Comparison of ENCODE assay signal across 20 cellular contexts in genomic region chr4:26877417-26877816, GRCh38. TPM values are rescaled to one million over a fixed set of nuclear protein-coding genes. Genes with fewer than 3 reads are reported as not detected.
DNase-seq lines count a peak whose midpoint lies in the region; ATAC-seq and TF ChIP-seq lines count a peak whose summit lies in the region.
"Had no signal": no experiment of that assay in that cellular context is flagged by ENCODE, and none has a peak within 500 bp of the region (broad histone marks: within the 10 kb centered on the region; RNA-seq: fewer than 3 reads in every experiment).

No MANE protein-coding gene starts in this region.

- H3K27me3 Mint-ChIP-seq in activated T-cell treated with anti-CD3 and anti-CD28 coated beads, Interleukin-2, amount 50 U/mL, for 72 hours (ENCODE audit: low read depth), result no peaks in the 10 kb centered on the region
- H3K27me3 Mint-ChIP-seq in activated B cell treated with CpG ODN at 0.5 μM for 24 hours (no peaks in the 10 kb centered on the region), MCF 10A (ENCODE audit: insufficient read depth, unreplicated experiment) (no peaks in the 10 kb centered on the region), H9 (ENCODE audit: low read depth) (no peaks in the 10 kb centered on the region)
- no peaks in the 10 kb centered on the region for H3K27me3 Mint-ChIP-seq in stimulated activated memory B cell treated with anti-CD40 and anti-IgM and Interleukin-4, amounts not matched to agents 10 μg/mL and 1 μg/mL and 100 μg/mL, for 72 hours

- H3K9me3 Mint-ChIP-seq in activated T-cell treated with anti-CD3 and anti-CD28 coated beads, Interleukin-2, amount 50 U/mL, for 72 hours, result no peaks in the 10 kb centered on the region
- H3K9me3 Mint-ChIP-seq in activated B cell treated with CpG ODN at 0.5 μM for 24 hours (peaks cover 3% of the 10 kb centered on the region), MCF 10A (ENCODE audit: unreplicated experiment) (no peaks in the 10 kb centered on the region), H9 (peaks cover 0 to 6% of the 10 kb centered on the region in 2 experiments; a peak in 3 of 5 replicates)
- peaks cover 10% of the 10 kb centered on the region for H3K9me3 Mint-ChIP-seq in stimulated activated memory B cell treated with anti-CD40 and anti-IgM and Interleukin-4, amounts not matched to agents 10 μg/mL and 1 μg/mL and 100 μg/mL, for 72 hours

- no peak overlapping the region for H2AK5ac ChIP-seq in H9 (ENCODE audit: insufficient read length, low read length)

- H3K79me2 ChIP-seq in H9 (ENCODE audit: insufficient read depth, low read length), result no peaks in the 10 kb centered on the region; the same call in 1 of the 2 replicates
- H3K79me2 ChIP-seq: parathyroid adenoma had no signal

- H2BK15ac ChIP-seq in H9 (ENCODE audit: low read depth, low read length), result no peak overlapping the region

- H3K9me3 ChIP-seq in effector memory CD4-positive, alpha-beta T cell (ENCODE audit: control insufficient read depth, low read length), result no peaks in the 10 kb centered on the region
- H3K9me3 ChIP-seq in H9 (ENCODE audit: control insufficient read depth, low read depth, low read length), result no peaks in the 10 kb centered on the region

- no peak overlapping the region for H2BK12ac ChIP-seq in H9 (ENCODE audit: insufficient read length, low read depth, low read length)

- H3K4me1 ChIP-seq in effector memory CD4-positive, alpha-beta T cell (ENCODE audit: control insufficient read depth, insufficient read depth, low read length, poor library complexity, severe bottlenecking), result peaks cover 11% of the 10 kb centered on the region
- no peaks in the 10 kb centered on the region for H3K4me1 ChIP-seq in H9 (ENCODE audit: insufficient read depth, low read length)
- H3K4me1 ChIP-seq: foreskin keratinocyte, parathyroid adenoma had no signal

- CTCF ChIA-PET in activated B cell treated with CpG ODN at 0.5 μM for 24 hours (lab: Charles Lee) (no interaction called here), MCF 10A (lab: Yijun Ruan, JAX) (no interaction called here)

- no peaks in the 10 kb centered on the region for H3K79me1 ChIP-seq in H9 (ENCODE audit: insufficient read depth, low read depth, low read length, poor library complexity, severe bottlenecking)

- H3K27ac ChIP-seq in effector memory CD4-positive, alpha-beta T cell (ENCODE audit: insufficient read depth, low read length, poor library complexity, severe bottlenecking), result peak overlapping the region; percentile 61
- H3K27ac ChIP-seq in H9 (ENCODE audit: insufficient read length, low read depth, low read length), result no peak overlapping the region
- H3K27ac ChIP-seq: foreskin keratinocyte, parathyroid adenoma, VCaP had no signal

- no peak overlapping the region for H3K23ac ChIP-seq in H9 (ENCODE audit: insufficient read length, low read depth, low read length)

- peak overlapping the region; percentile 90 for H3K27ac Mint-ChIP-seq in activated T-cell treated with anti-CD3 and anti-CD28 coated beads, Interleukin-2, amount 50 U/mL, for 72 hours
- H3K27ac Mint-ChIP-seq in activated B cell treated with CpG ODN at 0.5 μM for 24 hours (peak overlapping the region; percentile 72), MCF 10A (ENCODE audit: low read depth, unreplicated experiment) (no peak overlapping the region), H9 (no peak overlapping the region; a peak in 1 of 7 replicates)
- peak overlapping the region; percentile 53 for H3K27ac Mint-ChIP-seq in stimulated activated memory B cell treated with anti-CD40 and anti-IgM and Interleukin-4, amounts not matched to agents 10 μg/mL and 1 μg/mL and 100 μg/mL, for 72 hours
- H3K27ac Mint-ChIP-seq: nephron progenitor cell had no signal

- no peaks in the 10 kb centered on the region for H4K20me1 ChIP-seq in H9 (ENCODE audit: control insufficient read depth, insufficient read depth, insufficient read length)

- TF ChIP-seq CTCF in activated B cell treated with CpG ODN at 0.5 μM for 24 hours (IDR thresholded peaks at IDR 0.05) (no peak), MCF 10A (IDR thresholded peaks at IDR 0.05; ENCODE audit: unreplicated experiment) (no peak), H9 (conservative IDR thresholded peaks at IDR 0.05) (no peak)

- no peak overlapping the region for H3K56ac ChIP-seq in H9 (ENCODE audit: insufficient read length, low read depth, low read length)

- no peak overlapping the region for H2BK120ac ChIP-seq in H9 (ENCODE audit: low read depth, low read length, poor library complexity, severe bottlenecking)

- peak in 1 of 2 donors; percentile 24 for DNase-seq in activated T-cell treated with anti-CD3 and anti-CD28 coated beads, Interleukin-2, amount 50 U/mL, for 72 hours
- no peak for DNase-seq in activated T-cell treated with anti-CD3 and anti-CD28 coated beads for 4 hours
- no peak for DNase-seq in activated B cell treated with CpG ODN at 0.5 μM for 24 hours
- no peak for DNase-seq in effector memory CD4-positive, alpha-beta T cell
- DNase-seq in DMS 273 (lab: John Stamatoyannopoulos, UW; ENCODE audit: unreplicated experiment), result no peak
- no peak for DNase-seq in MCF 10A (ENCODE audit: unreplicated experiment)
- no peak for DNase-seq in H9
- DNase-seq: activated effector memory CD4-positive, alpha-beta T cell treated with Interleukin-2 at 50 U/mL for 16 hours; DMS53; erythroblast; foreskin keratinocyte; GF-D8; KBM-7; NCI-H1436 treated with DMSO at 0.1 percent for 48 hours; nephron progenitor cell; right cardiac atrium had no signal

- no peaks in the 10 kb centered on the region for H3K36me3 ChIP-seq in effector memory CD4-positive, alpha-beta T cell (ENCODE audit: control insufficient read depth, insufficient read depth, low read length)

- H3K4me3 Mint-ChIP-seq in activated T-cell treated with anti-CD3 and anti-CD28 coated beads, Interleukin-2, amount 50 U/mL, for 72 hours, result peak overlapping the region; percentile 0 to 72
- H3K4me3 Mint-ChIP-seq in activated B cell treated with CpG ODN at 0.5 μM for 24 hours, result no peak overlapping the region
- H3K4me3 Mint-ChIP-seq in stimulated activated memory B cell treated with anti-CD40 and anti-IgM and Interleukin-4, amounts not matched to agents 10 μg/mL and 1 μg/mL and 100 μg/mL, for 72 hours, result no peak overlapping the region
- H3K4me3 Mint-ChIP-seq in MCF 10A (ENCODE audit: unreplicated experiment), result no peak overlapping the region
- H3K4me3 Mint-ChIP-seq in H9, result no peak overlapping the region
- H3K4me3 Mint-ChIP-seq: nephron progenitor cell had no signal

- no peak overlapping the region for H3K14ac ChIP-seq in H9 (ENCODE audit: insufficient read depth, low read length)

- no peak overlapping the region for H3K4me3 ChIP-seq in effector memory CD4-positive, alpha-beta T cell (ENCODE audit: insufficient read depth, low read depth, low read length, poor library complexity, severe bottlenecking)

- peaks cover 79% of the 10 kb centered on the region for H3K4me1 Mint-ChIP-seq in activated T-cell treated with anti-CD3 and anti-CD28 coated beads, Interleukin-2, amount 50 U/mL, for 72 hours (ENCODE audit: low read depth)
- H3K4me1 Mint-ChIP-seq in activated B cell treated with CpG ODN at 0.5 μM for 24 hours, result peaks cover 86% of the 10 kb centered on the region
- peaks cover 80% of the 10 kb centered on the region for H3K4me1 Mint-ChIP-seq in stimulated activated memory B cell treated with anti-CD40 and anti-IgM and Interleukin-4, amounts not matched to agents 10 μg/mL and 1 μg/mL and 100 μg/mL, for 72 hours
- H3K4me1 Mint-ChIP-seq in MCF 10A (ENCODE audit: insufficient read depth, unreplicated experiment), result peaks cover 22% of the 10 kb centered on the region
- peaks cover 0 to 4% of the 10 kb centered on the region in 2 experiments; a peak in 1 of 4 replicates for H3K4me1 Mint-ChIP-seq in H9
- H3K4me1 Mint-ChIP-seq: nephron progenitor cell had no signal

- no peak overlapping the region for H4K8ac ChIP-seq in H9 (replicated peaks; ENCODE audit: insufficient read length, low read depth, low read length)

- no peak overlapping the region for H2AFZ ChIP-seq in H9 (ENCODE audit: low read length)
- H2AFZ ChIP-seq: parathyroid adenoma had no signal

- peak; percentile 44 to 56 for ATAC-seq in activated T-cell treated with anti-CD3 and anti-CD28 coated beads, Interleukin-2, amount 50 U/mL, for 72 hours (replicated peaks in 1 of 2)
- no peak for ATAC-seq in activated B cell treated with CpG ODN at 0.5 μM for 24 hours (ENCODE audit: low read depth)
- ATAC-seq in stimulated activated memory B cell treated with anti-CD40 and anti-IgM and Interleukin-4, amounts not matched to agents 10 μg/mL and 1 μg/mL and 100 μg/mL, for 72 hours, result no peak
- ATAC-seq: foreskin keratinocyte, Panc1, right cardiac atrium had no signal

- no peak overlapping the region for H3K4ac ChIP-seq in H9 (ENCODE audit: low read depth, low read length)

- no TSS peak for BruUV-seq in MCF 10A (replicated peaks; lab: Mats Ljungman, UMichigan)

- no peak overlapping the region for H3K18ac ChIP-seq in H9 (ENCODE audit: insufficient read length, low read depth, low read length)

- H3K9ac ChIP-seq in H9 (ENCODE audit: extremely low read depth, insufficient read length, low read length), result no peak overlapping the region
- H3K9ac ChIP-seq: parathyroid adenoma had no signal

- no CpG with 5 or more reads among the region's 3 CpGs for WGBS in H9 (ENCODE audit: extremely low coverage, insufficient read length, low lambda C conversion rate)

- no peaks in the 10 kb centered on the region for H3K23me2 ChIP-seq in H9 (ENCODE audit: insufficient read length, low read depth, low read length, poor library complexity, severe bottlenecking)

- H4K91ac ChIP-seq in H9 (ENCODE audit: insufficient read length, low read depth, low read length), result no peak overlapping the region

- no peak overlapping the region for H2BK5ac ChIP-seq in H9 (ENCODE audit: insufficient read length, low read length)

- H2BK20ac ChIP-seq in H9 (ENCODE audit: low read depth, low read length, poor library complexity, severe bottlenecking), result no peak overlapping the region

- POLR2A ChIA-PET in activated B cell treated with CpG ODN at 0.5 μM for 24 hours (lab: Charles Lee), result interaction anchor here (0.6 to 1.7 kb wide), 3 partner anchors 9 to 20 kb away, joined by 3 read pairs; no protein-coding TSS in a partner anchor
- POLR2A ChIA-PET in MCF 10A (lab: Yijun Ruan, JAX), result no interaction called here

- intact Hi-C loops in activated B cell treated with CpG ODN at 0.5 μM for 24 hours (cut with micrococcal nuclease), result no loop called here
- intact Hi-C loops in MCF 10A (cut with micrococcal nuclease), result no loop called here

- no peak overlapping the region for H3K4me2 ChIP-seq in H9 (ENCODE audit: insufficient read depth, insufficient read length, low read length)

- no peaks in the 10 kb centered on the region for H3K27me3 ChIP-seq in effector memory CD4-positive, alpha-beta T cell (replicated peaks; ENCODE audit: control insufficient read depth, insufficient read depth, low read length, poor library complexity, severe bottlenecking)
- no peaks in the 10 kb centered on the region for H3K27me3 ChIP-seq in H9 (ENCODE audit: insufficient read depth, low read length)
- H3K27me3 ChIP-seq: foreskin keratinocyte had no signal

- H3T11ph ChIP-seq in H9 (ENCODE audit: low read length), result no peak overlapping the region

- H3K36me3 Mint-ChIP-seq in activated T-cell treated with anti-CD3 and anti-CD28 coated beads, Interleukin-2, amount 50 U/mL, for 72 hours (ENCODE audit: insufficient read depth in 2 of 2), result peaks cover 6 to 9% of the 10 kb centered on the region in 2 donors
- H3K36me3 Mint-ChIP-seq in activated B cell treated with CpG ODN at 0.5 μM for 24 hours (ENCODE audit: low read depth) (peaks cover 17% of the 10 kb centered on the region), MCF 10A (ENCODE audit: insufficient read depth, unreplicated experiment) (no peaks in the 10 kb centered on the region), H9 (ENCODE audit: insufficient read depth in 1 of 3, low read depth in 3 of 3) (peaks cover 0 to 9% (median 5%) of the 10 kb centered on the region in 3 experiments; a peak in 3 of 7 replicates)
- peaks cover 29% of the 10 kb centered on the region for H3K36me3 Mint-ChIP-seq in stimulated activated memory B cell treated with anti-CD40 and anti-IgM and Interleukin-4, amounts not matched to agents 10 μg/mL and 1 μg/mL and 100 μg/mL, for 72 hours

- H4K5ac ChIP-seq in H9 (ENCODE audit: insufficient read length, low read depth, low read length), result no peak overlapping the region

RNA-seq across cellular contexts. Expression of gene STIM2, which starts 16.8 kb away (rescaled TPM):
- 10 to 100 TPM; 39.6 to 47.0 TPM for total RNA-seq in activated T-cell treated with anti-CD3 and anti-CD28 coated beads, Interleukin-2, amount 50 U/mL, for 72 hours
- total RNA-seq in activated B cell treated with CpG ODN at 0.5 μM for 24 hours (48.7 and 59.8 TPM in 2 replicates), MCF 10A (2022) (17.4 and 18.5 TPM in 2 replicates), H9 (2021) (25.8 and 26.2 TPM in 2 replicates)

Comparison
In these comparisons a context has a peak if more than half of its experiments do, and no peak if none do; other contexts are left out.
1. ATAC-seq: peak in activated T-cell treated with anti-CD3 and anti-CD28 coated beads, Interleukin-2, amount 50 U/mL, for 72 hours (2 of 2); none in activated B cell treated with CpG ODN at 0.5 μM for 24 hours (single experiment) and stimulated activated memory B cell treated with anti-CD40 and anti-IgM and Interleukin-4, amounts not matched to agents 10 μg/mL and 1 μg/mL and 100 μg/mL, for 72 hours (single experiment).
2. H3K27ac Mint-ChIP-seq: peak in activated T-cell treated with anti-CD3 and anti-CD28 coated beads, Interleukin-2, amount 50 U/mL, for 72 hours (single experiment), activated B cell treated with CpG ODN at 0.5 μM for 24 hours (single experiment) and stimulated activated memory B cell treated with anti-CD40 and anti-IgM and Interleukin-4, amounts not matched to agents 10 μg/mL and 1 μg/mL and 100 μg/mL, for 72 hours (single experiment); none in MCF 10A (single experiment) and H9 (0 of 3).
3. H3K4me3 Mint-ChIP-seq: peak in activated T-cell treated with anti-CD3 and anti-CD28 coated beads, Interleukin-2, amount 50 U/mL, for 72 hours (2 of 2); none in activated B cell treated with CpG ODN at 0.5 μM for 24 hours (single experiment), stimulated activated memory B cell treated with anti-CD40 and anti-IgM and Interleukin-4, amounts not matched to agents 10 μg/mL and 1 μg/mL and 100 μg/mL, for 72 hours (single experiment), MCF 10A (single experiment) and H9 (0 of 2).